In the genomic region with DNA sequence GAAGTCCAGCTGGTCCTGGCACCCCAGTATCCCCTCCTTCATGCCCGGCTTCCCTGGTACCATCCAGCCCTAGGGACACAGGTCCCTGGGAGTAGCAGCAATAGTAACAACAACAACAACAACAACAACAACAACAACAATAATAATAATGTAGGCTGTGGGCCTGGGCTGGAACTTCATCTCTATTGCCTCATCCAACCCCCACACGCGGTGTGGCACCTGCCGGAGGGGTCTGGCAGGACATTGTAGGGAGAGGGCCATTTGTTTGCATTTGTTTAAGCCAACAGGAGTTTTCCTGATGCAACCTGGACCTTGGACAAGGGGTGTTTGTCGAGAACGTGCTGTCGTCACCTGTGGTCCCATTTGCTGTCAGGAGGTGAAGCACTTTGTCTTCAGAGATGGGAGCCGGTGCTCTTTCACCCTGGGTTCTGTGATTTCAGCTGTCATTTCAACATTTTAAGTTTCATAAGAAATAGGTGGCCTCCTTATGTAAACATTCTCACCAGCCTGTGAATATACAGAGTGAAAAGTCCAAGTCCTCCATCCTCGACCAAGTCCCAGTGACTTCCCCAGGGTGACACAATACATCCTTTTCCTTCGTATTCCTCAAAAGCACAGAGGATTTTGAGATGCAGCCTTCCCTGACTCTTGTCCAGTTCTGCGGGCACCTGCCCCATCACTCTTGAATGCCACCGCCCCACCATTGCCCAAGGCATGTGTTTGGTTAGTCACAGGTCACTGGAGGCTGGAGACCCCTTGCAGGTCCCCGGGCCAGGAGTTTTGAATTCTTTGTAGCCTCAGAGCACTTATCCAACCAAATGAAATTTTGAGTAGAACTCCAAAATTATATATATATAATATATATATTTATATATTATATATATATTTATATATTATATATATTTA, we compare ENCODE assay signal across 1 cellular context.
TF ChIP-seq lines count a peak whose summit lies in the region.

No MANE protein-coding gene starts in this region.

TF ChIP-seq in HepG2, 621 proteins besides CTCF, POLR2A, EP300 and RAD21 (continued from another document and continues in another):
- TF ChIP-seq BRF2 (CRISPR knock-in tag; IDR thresholded peaks at IDR 0.05), result no peak
- peak; percentile 47; the same call in 1 of the 2 replicates for TF ChIP-seq ZNF121 (CRISPR knock-in tag; IDR thresholded peaks at IDR 0.05)
- TF ChIP-seq KDM5B (CRISPR knock-in tag; IDR thresholded peaks at IDR 0.05; ENCODE audit: borderline replicate concordance), result peak; percentile 57; the same call in 1 of the 2 replicates
- peak; percentile 90 for TF ChIP-seq ZNF264 (CRISPR knock-in tag; IDR thresholded peaks at IDR 0.05)
- 0 out of 2 replicates have a peak, but pooled peaks have one; percentile 33 for TF ChIP-seq ZBTB3 (CRISPR knock-in tag; IDR thresholded peaks at IDR 0.05; ENCODE audit: borderline replicate concordance, low read depth)
- no peak for TF ChIP-seq CHCHD3 (CRISPR knock-in tag; IDR thresholded peaks at IDR 0.05)
- TF ChIP-seq, protein P1, sequence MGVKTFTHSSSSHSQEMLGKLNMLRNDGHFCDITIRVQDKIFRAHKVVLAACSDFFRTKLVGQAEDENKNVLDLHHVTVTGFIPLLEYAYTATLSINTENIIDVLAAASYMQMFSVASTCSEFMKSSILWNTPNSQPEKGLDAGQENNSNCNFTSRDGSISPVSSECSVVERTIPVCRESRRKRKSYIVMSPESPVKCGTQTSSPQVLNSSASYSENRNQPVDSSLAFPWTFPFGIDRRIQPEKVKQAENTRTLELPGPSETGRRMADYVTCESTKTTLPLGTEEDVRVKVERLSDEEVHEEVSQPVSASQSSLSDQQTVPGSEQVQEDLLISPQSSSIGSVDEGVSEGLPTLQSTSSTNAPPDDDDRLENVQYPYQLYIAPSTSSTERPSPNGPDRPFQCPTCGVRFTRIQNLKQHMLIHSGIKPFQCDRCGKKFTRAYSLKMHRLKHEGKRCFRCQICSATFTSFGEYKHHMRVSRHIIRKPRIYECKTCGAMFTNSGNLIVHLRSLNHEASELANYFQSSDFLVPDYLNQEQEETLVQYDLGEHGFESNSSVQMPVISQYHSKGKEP (CRISPR knock-in tag; IDR thresholded peaks at IDR 0.05), result no peak
- TF ChIP-seq ZNF12 (CRISPR knock-in tag; IDR thresholded peaks at IDR 0.05), result peak; percentile 87
- no peak for TF ChIP-seq U2AF1 (optimal IDR thresholded peaks at IDR 0.05; ENCODE audit: low read depth, low read length)
- TF ChIP-seq ZNF143 (CRISPR knock-in tag; IDR thresholded peaks at IDR 0.05), result peak; percentile 41; the same call in 1 of the 2 replicates
- peak; percentile 67; the same call in 1 of the 2 replicates for TF ChIP-seq SSRP1 (CRISPR knock-in tag; IDR thresholded peaks at IDR 0.05)
- no peak for TF ChIP-seq ZNF589 (CRISPR knock-in tag; conservative IDR thresholded peaks at IDR 0.05)
- TF ChIP-seq PHF5A (CRISPR knock-in tag; IDR thresholded peaks at IDR 0.05; ENCODE audit: low read depth, unreplicated experiment), result no peak
- no peak for TF ChIP-seq RBM39 (IDR thresholded peaks at IDR 0.05; ENCODE audit: low read depth, low read length, poor library complexity, severe bottlenecking)
- no peak for TF ChIP-seq SP2 (CRISPR knock-in tag; IDR thresholded peaks at IDR 0.05)
- TF ChIP-seq THAP11 (CRISPR knock-in tag; IDR thresholded peaks at IDR 0.05), result peak; percentile 87
- peak; percentile 93 for TF ChIP-seq RERE (CRISPR knock-in tag; IDR thresholded peaks at IDR 0.05; ENCODE audit: low read depth)
- TF ChIP-seq DR1 (CRISPR knock-in tag; IDR thresholded peaks at IDR 0.05), result no peak
- peak; percentile 84 for TF ChIP-seq ZMYM4 (CRISPR knock-in tag; IDR thresholded peaks at IDR 0.05)
- no peak for TF ChIP-seq SMAD9 (CRISPR knock-in tag; IDR thresholded peaks at IDR 0.05)
- no peak for TF ChIP-seq TEF (CRISPR knock-in tag; IDR thresholded peaks at IDR 0.05)
- TF ChIP-seq PHF21A (CRISPR knock-in tag; IDR thresholded peaks at IDR 0.05), result peak; percentile 98
- TF ChIP-seq, protein P2, sequence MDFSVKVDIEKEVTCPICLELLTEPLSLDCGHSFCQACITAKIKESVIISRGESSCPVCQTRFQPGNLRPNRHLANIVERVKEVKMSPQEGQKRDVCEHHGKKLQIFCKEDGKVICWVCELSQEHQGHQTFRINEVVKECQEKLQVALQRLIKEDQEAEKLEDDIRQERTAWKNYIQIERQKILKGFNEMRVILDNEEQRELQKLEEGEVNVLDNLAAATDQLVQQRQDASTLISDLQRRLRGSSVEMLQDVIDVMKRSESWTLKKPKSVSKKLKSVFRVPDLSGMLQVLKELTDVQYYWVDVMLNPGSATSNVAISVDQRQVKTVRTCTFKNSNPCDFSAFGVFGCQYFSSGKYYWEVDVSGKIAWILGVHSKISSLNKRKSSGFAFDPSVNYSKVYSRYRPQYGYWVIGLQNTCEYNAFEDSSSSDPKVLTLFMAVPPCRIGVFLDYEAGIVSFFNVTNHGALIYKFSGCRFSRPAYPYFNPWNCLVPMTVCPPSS (IDR thresholded peaks at IDR 0.05), result no peak
- TF ChIP-seq ZNF672 (CRISPR knock-in tag; IDR thresholded peaks at IDR 0.05), result no peak
- no peak for TF ChIP-seq ZNF768 (CRISPR knock-in tag; IDR thresholded peaks at IDR 0.05)
- TF ChIP-seq NFYB (CRISPR knock-in tag; IDR thresholded peaks at IDR 0.05), result no peak
- no peak for TF ChIP-seq GLMP (CRISPR knock-in tag; IDR thresholded peaks at IDR 0.05; ENCODE audit: borderline replicate concordance)
- no peak for TF ChIP-seq ETV6 (CRISPR knock-in tag; conservative IDR thresholded peaks at IDR 0.05)
- TF ChIP-seq KAT8 (CRISPR knock-in tag; IDR thresholded peaks at IDR 0.05), result peak; percentile 77; the same call in 1 of the 2 replicates
- TF ChIP-seq ADNP (CRISPR knock-in tag; IDR thresholded peaks at IDR 0.05), result no peak
- TF ChIP-seq NR2F1 (CRISPR knock-in tag; IDR thresholded peaks at IDR 0.05), result peak; percentile 54 to 76; a peak in 2 of 4 replicates
- peak; percentile 78; the same call in 1 of the 2 replicates for TF ChIP-seq KDM2A (CRISPR knock-in tag; IDR thresholded peaks at IDR 0.05; ENCODE audit: borderline replicate concordance, low read depth)
- peak; percentile 84; the same call in 1 of the 2 replicates for TF ChIP-seq YEATS4 (CRISPR knock-in tag; IDR thresholded peaks at IDR 0.05; ENCODE audit: borderline replicate concordance)
- TF ChIP-seq ZNF432 (CRISPR knock-in tag; IDR thresholded peaks at IDR 0.05; ENCODE audit: borderline replicate concordance), result no peak
- no peak for TF ChIP-seq ZNF720 (CRISPR knock-in tag; IDR thresholded peaks at IDR 0.05)
- TF ChIP-seq, protein P3, sequence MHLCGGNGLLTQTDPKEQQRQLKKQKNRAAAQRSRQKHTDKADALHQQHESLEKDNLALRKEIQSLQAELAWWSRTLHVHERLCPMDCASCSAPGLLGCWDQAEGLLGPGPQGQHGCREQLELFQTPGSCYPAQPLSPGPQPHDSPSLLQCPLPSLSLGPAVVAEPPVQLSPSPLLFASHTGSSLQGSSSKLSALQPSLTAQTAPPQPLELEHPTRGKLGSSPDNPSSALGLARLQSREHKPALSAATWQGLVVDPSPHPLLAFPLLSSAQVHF (CRISPR knock-in tag; IDR thresholded peaks at IDR 0.05), result no peak
- TF ChIP-seq, protein P4, sequence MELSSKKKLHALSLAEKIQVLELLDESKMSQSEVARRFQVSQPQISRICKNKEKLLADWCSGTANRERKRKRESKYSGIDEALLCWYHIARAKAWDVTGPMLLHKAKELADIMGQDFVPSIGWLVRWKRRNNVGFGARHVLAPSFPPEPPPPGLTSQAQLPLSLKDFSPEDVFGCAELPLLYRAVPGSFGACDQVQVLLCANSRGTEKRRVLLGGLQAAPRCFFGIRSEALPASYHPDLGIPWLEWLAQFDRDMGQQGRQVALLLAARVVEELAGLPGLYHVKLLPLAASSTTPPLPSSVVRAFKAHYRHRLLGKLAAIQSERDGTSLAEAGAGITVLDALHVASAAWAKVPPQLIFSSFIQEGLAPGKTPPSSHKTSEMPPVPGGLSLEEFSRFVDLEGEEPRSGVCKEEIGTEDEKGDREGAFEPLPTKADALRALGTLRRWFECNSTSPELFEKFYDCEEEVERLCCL (CRISPR knock-in tag; IDR thresholded peaks at IDR 0.05; ENCODE audit: borderline replicate concordance), result no peak
- TF ChIP-seq IRX3 (CRISPR knock-in tag; IDR thresholded peaks at IDR 0.05; ENCODE audit: borderline replicate concordance, low read depth), result peak; percentile 63; the same call in 1 of the 2 replicates
- peak; percentile 94 for TF ChIP-seq FOXA3 (CRISPR knock-in tag; IDR thresholded peaks at IDR 0.05)
- no peak for TF ChIP-seq ZNF33A (CRISPR knock-in tag; IDR thresholded peaks at IDR 0.05; ENCODE audit: borderline replicate concordance)
- peak; percentile 90 for TF ChIP-seq ZSCAN31 (CRISPR knock-in tag; IDR thresholded peaks at IDR 0.05; ENCODE audit: low read depth)
- TF ChIP-seq ZNF350 (CRISPR knock-in tag; IDR thresholded peaks at IDR 0.05; ENCODE audit: borderline replicate concordance, low read depth), result peak; percentile 93
- TF ChIP-seq NR2F2 (IDR thresholded peaks at IDR 0.05; ENCODE audit: borderline replicate concordance, low read depth), result peak; percentile 84
- peak; percentile 55; the same call in 1 of the 2 replicates for TF ChIP-seq GABPB1 (CRISPR knock-in tag; IDR thresholded peaks at IDR 0.05)
- no peak for TF ChIP-seq NPAS2 (CRISPR knock-in tag; IDR thresholded peaks at IDR 0.05; ENCODE audit: borderline replicate concordance)
- peak; percentile 61; the same call in 1 of the 2 replicates for TF ChIP-seq GATA4 (IDR thresholded peaks at IDR 0.05; ENCODE audit: borderline replicate concordance, low read depth)
